Comparison of ENCODE assay signal across 10 cellular contexts in genomic region chr11:96051820-96052219, GRCh38.
DNase-seq lines count a peak whose midpoint lies in the region; ATAC-seq and TF ChIP-seq lines count a peak whose summit lies in the region.
"Had no signal": no experiment of that assay in that cellular context is flagged by ENCODE, and none has a peak within 500 bp of the region (broad histone marks: within the 10 kb centered on the region; RNA-seq: fewer than 3 reads in every experiment).

No MANE protein-coding gene starts in this region.

- no peak overlapping the region for H3K27ac ChIP-seq in lower lobe of right lung

- no peak for TF ChIP-seq CTCF in lower lobe of right lung (IDR thresholded peaks at IDR 0.05)

- H3K4me3 ChIP-seq in lower lobe of right lung: no peak overlapping the region
- H3K4me3 ChIP-seq: body of pancreas had no signal

- peaks cover 31% of the 10 kb centered on the region for H3K36me3 Mint-ChIP-seq in activated naive CD4-positive, alpha-beta T cell treated with anti-CD3 and anti-CD28 coated beads, Interleukin-2, amount 50 U/mL, for 24 hours
- peaks cover 8 to 9% of the 10 kb centered on the region in 2 donors for H3K36me3 Mint-ChIP-seq in stimulated activated naive B cell treated with anti-CD40 and anti-IgM and Interleukin-4, amounts not matched to agents 10 μg/mL and 1 μg/mL and 100 μg/mL, for 72 hours

- H3K27me3 ChIP-seq in lower lobe of right lung (ENCODE audit: low read depth): no peaks in the 10 kb centered on the region
- H3K27me3 ChIP-seq: body of pancreas had no signal

- peaks cover 10% of the 10 kb centered on the region for H3K9me3 Mint-ChIP-seq in activated naive CD4-positive, alpha-beta T cell treated with anti-CD3 and anti-CD28 coated beads, Interleukin-2, amount 50 U/mL, for 24 hours
- no peaks in the 10 kb centered on the region for H3K9me3 Mint-ChIP-seq in stimulated activated naive B cell treated with anti-CD40 and anti-IgM and Interleukin-4, amounts not matched to agents 10 μg/mL and 1 μg/mL and 100 μg/mL, for 72 hours

- DNase-seq in activated naive CD4-positive, alpha-beta T cell (lab: John Stamatoyannopoulos, UW): no peak
- DNase-seq in stimulated activated naive B cell treated with anti-CD40 and anti-IgM and Interleukin-4, amounts not matched to agents 10 μg/mL and 1 μg/mL and 100 μg/mL, for 72 hours: no peak
- DNase-seq in lower lobe of right lung: no peak
- no peak for DNase-seq in SIG-M5 (lab: John Stamatoyannopoulos, UW)
- DNase-seq: activated CD4-positive, alpha-beta T cell treated with anti-CD3 and anti-CD28 coated beads for 1 hour; body of pancreas had no signal

- peaks cover 82% of the 10 kb centered on the region for H3K4me1 Mint-ChIP-seq in activated naive CD4-positive, alpha-beta T cell treated with anti-CD3 and anti-CD28 coated beads, Interleukin-2, amount 50 U/mL, for 24 hours
- H3K4me1 Mint-ChIP-seq in stimulated activated naive B cell treated with anti-CD40 and anti-IgM and Interleukin-4, amounts not matched to agents 10 μg/mL and 1 μg/mL and 100 μg/mL, for 72 hours: peaks cover 40 to 68% of the 10 kb centered on the region in 2 donors

- no peaks in the 10 kb centered on the region for H3K9me3 ChIP-seq in lower lobe of right lung
- H3K9me3 ChIP-seq: body of pancreas had no signal

- intact Hi-C loops in lower lobe of right lung (cut with DNase I): loop anchor here (10.0 kb wide), 1 partner anchor 293 kb away; the partner anchor contains the start of gene MAML2

- no peaks in the 10 kb centered on the region for H3K36me3 ChIP-seq in lower lobe of right lung

- H3K27me3 Mint-ChIP-seq in activated naive CD4-positive, alpha-beta T cell treated with anti-CD3 and anti-CD28 coated beads, Interleukin-2, amount 50 U/mL, for 24 hours: no peaks in the 10 kb centered on the region
- no peaks in the 10 kb centered on the region for H3K27me3 Mint-ChIP-seq in stimulated activated naive B cell treated with anti-CD40 and anti-IgM and Interleukin-4, amounts not matched to agents 10 μg/mL and 1 μg/mL and 100 μg/mL, for 72 hours

- ATAC-seq in GM21737 (IDR thresholded peaks at IDR 0.05; ENCODE audit: unreplicated experiment) (peak; percentile 93), HG03342 (IDR thresholded peaks at IDR 0.05; ENCODE audit: unreplicated experiment) (peak; percentile 92), SK-N-SH treated with all-trans-retinoic acid at 6 μM for 48 hours (no peak), lower lobe of right lung (no peak)
- peak; percentile 75 to 76 for ATAC-seq in stimulated activated naive B cell treated with anti-CD40 and anti-IgM and Interleukin-4, amounts not matched to agents 10 μg/mL and 1 μg/mL and 100 μg/mL, for 72 hours (replicated peaks)
- ATAC-seq: body of pancreas had no signal

- peak overlapping the region; percentile 80 for H3K27ac Mint-ChIP-seq in activated naive CD4-positive, alpha-beta T cell treated with anti-CD3 and anti-CD28 coated beads, Interleukin-2, amount 50 U/mL, for 24 hours
- H3K27ac Mint-ChIP-seq in stimulated activated naive B cell treated with anti-CD40 and anti-IgM and Interleukin-4, amounts not matched to agents 10 μg/mL and 1 μg/mL and 100 μg/mL, for 72 hours: peak overlapping the region; percentile 9

- peaks cover 52% of the 10 kb centered on the region for H3K4me1 ChIP-seq in lower lobe of right lung
- H3K4me1 ChIP-seq: body of pancreas had no signal

- no peak overlapping the region for H3K4me3 Mint-ChIP-seq in activated naive CD4-positive, alpha-beta T cell treated with anti-CD3 and anti-CD28 coated beads, Interleukin-2, amount 50 U/mL, for 24 hours
- no peak overlapping the region for H3K4me3 Mint-ChIP-seq in stimulated activated naive B cell treated with anti-CD40 and anti-IgM and Interleukin-4, amounts not matched to agents 10 μg/mL and 1 μg/mL and 100 μg/mL, for 72 hours

TF ChIP-seq in SK-N-SH treated with all-trans-retinoic acid at 6 μM for 48 hours, 23 proteins besides CTCF, POLR2A, EP300 and RAD21:
- no peak for TF ChIP-seq SNAI2 (CRISPR knock-in tag; IDR thresholded peaks at IDR 0.05)

Comparison
In these comparisons a context has a peak if more than half of its experiments do, and no peak if none do; other contexts are left out.
1. ATAC-seq: peak in GM21737 (single experiment), HG03342 (single experiment) and stimulated activated naive B cell treated with anti-CD40 and anti-IgM and Interleukin-4, amounts not matched to agents 10 μg/mL and 1 μg/mL and 100 μg/mL, for 72 hours (2 of 2); none in SK-N-SH treated with all-trans-retinoic acid at 6 μM for 48 hours (single experiment) and lower lobe of right lung (0 of 2).